8 cellular contexts compared by ENCODE assay signal in the genomic region with DNA sequence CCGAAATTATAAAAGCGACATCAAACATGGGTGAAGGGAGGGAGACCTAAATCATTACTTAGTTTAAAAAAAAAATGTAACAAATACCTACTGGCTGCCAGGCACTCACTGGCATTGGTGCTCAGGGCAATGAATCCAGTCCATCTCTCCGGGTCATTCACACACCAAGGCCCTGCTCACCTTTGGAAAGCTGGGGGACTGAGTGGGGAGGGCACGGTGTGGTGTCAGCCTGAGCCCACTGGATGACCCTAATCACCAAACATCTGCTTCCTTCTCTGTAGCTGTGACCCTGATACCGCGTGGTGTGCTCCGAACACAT. TPM values are rescaled to one million over a fixed set of nuclear protein-coding genes. Genes with fewer than 3 reads are reported as not detected.
A peak's percentile ranks its signal among the peaks of the same experiment; 100 is the strongest.
DNase-seq lines count a peak whose midpoint lies in the region; ATAC-seq, FAIRE-seq and TF ChIP-seq lines count a peak whose summit lies in the region.

No MANE protein-coding gene starts in this region.

- H3K9me3 ChIP-seq in A549 (no peaks in the 10 kb centered on the region), HUES6 (ENCODE audit: control insufficient read depth, insufficient read depth, low read depth, low read length) (no peaks in the 10 kb centered on the region), mucosa of descending colon (no peaks in the 10 kb centered on the region)

- TF ChIP-seq POLR2A in A549 (IDR thresholded peaks at IDR 0.05; ENCODE audit: low read length), result no peak

- CTCF ChIA-PET in A549 (lab: Yijun Ruan, JAX), result interaction anchor here (9.2 kb wide), 1 partner anchor 17 kb away, joined by 147 read pairs; no protein-coding TSS in a partner anchor

- DNase-seq in A549 (ENCODE audit: low read depth in 1 of 2, low spot score in 1 of 2) (no peak), bronchial epithelial cell (ENCODE audit: low read depth) (no peak), mucosa of descending colon (no peak), SIG-M5 (lab: John Stamatoyannopoulos, UW) (no peak), HuH-7 (ENCODE audit: low spot score) (no peak)

- intact Hi-C loops in mucosa of descending colon (cut with DNase I, micrococcal nuclease), result no loop called here

- POLR2A ChIA-PET in A549 (lab: Yijun Ruan, JAX), result interaction anchor here (1.5 kb wide), 1 partner anchor 30 kb away, joined by 4 read pairs; the partner anchor contains the start of gene NBAS

- H3K27me3 ChIP-seq in HUES6 (ENCODE audit: control insufficient read depth, insufficient read depth, low read length) (no peaks in the 10 kb centered on the region), bronchial epithelial cell (ENCODE audit: control insufficient read depth, insufficient read depth, low read length) (no peaks in the 10 kb centered on the region)

- H3K27ac ChIP-seq in A549, result peak overlapping the region; percentile 93
- H3K27ac ChIP-seq in HUES6 (ENCODE audit: low read depth, low read length), result no peak overlapping the region; the same call in 1 of the 2 replicates

- TF ChIP-seq CTCF in A549 (IDR thresholded peaks at IDR 0.05) (no peak), bronchial epithelial cell (IDR thresholded peaks at IDR 0.05; ENCODE audit: insufficient read depth, low read length, severe bottlenecking) (no peak), mucosa of descending colon (IDR thresholded peaks at IDR 0.05) (no peak)

- no peak for TF ChIP-seq EP300 in A549 (IDR thresholded peaks at IDR 0.05)

- TF ChIP-seq RAD21 in A549 (conservative IDR thresholded peaks at IDR 0.05 in 1 of 2, IDR thresholded peaks at IDR 0.05 in 1 of 2), result no peak

- H3K4me2 ChIP-seq in A549, result peak overlapping the region; percentile 64

- WGBS in A549 (ENCODE audit: missing lambda C conversion rate), result 18% methylated on average over 7 of the region's 7 CpGs

- peak overlapping the region; percentile 82 for H3K4me3 ChIP-seq in A549
- peak overlapping the region; percentile 91 for H3K4me3 ChIP-seq in HUES6 (ENCODE audit: low read depth, low read length)
- peak overlapping the region; percentile 86 for H3K4me3 ChIP-seq in bronchial epithelial cell (ENCODE audit: low read depth, low read length)
- peak overlapping the region; percentile 79 for H3K4me3 ChIP-seq in mucosa of descending colon

- FAIRE-seq in A549 (lab: Jason Lieb, UNC), result no peak
- no peak for FAIRE-seq in bronchial epithelial cell (lab: Jason Lieb, UNC)

- H3K36me3 ChIP-seq in HUES6 (ENCODE audit: control insufficient read depth, insufficient read depth, low read length) (peaks cover 24% of the 10 kb centered on the region), bronchial epithelial cell (ENCODE audit: control insufficient read depth, insufficient read depth, low read length) (peaks cover 2% of the 10 kb centered on the region), mucosa of descending colon (ENCODE audit: low read depth) (no peaks in the 10 kb centered on the region)

- H3K4me1 ChIP-seq in A549 (peaks cover 23% of the 10 kb centered on the region), HUES6 (ENCODE audit: control insufficient read depth, insufficient read depth, low read length) (0 out of 2 replicates have a peak, but pooled peaks cover 6% of the 10 kb centered on the region), mucosa of descending colon (ENCODE audit: low read depth) (peaks cover 15% of the 10 kb centered on the region)

- ATAC-seq in A549 (peak in 1 of 2 experiments; percentile 75; a peak in 2 of 6 replicates), mucosa of descending colon (no peak), GM18520 (IDR thresholded peaks at IDR 0.05; ENCODE audit: unreplicated experiment) (no peak), HG03520 (IDR thresholded peaks at IDR 0.05; ENCODE audit: unreplicated experiment) (no peak)

- peak overlapping the region; percentile 97 for H3K9ac ChIP-seq in HUES6 (ENCODE audit: low read length)

TF ChIP-seq in A549, 52 proteins besides CTCF, POLR2A, EP300 and RAD21:
- TF ChIP-seq PBX3 (IDR thresholded peaks at IDR 0.05) (no peak), RNF2 (IDR thresholded peaks at IDR 0.05; ENCODE audit: borderline replicate concordance, low read depth) (no peak), ZNF302 (CRISPR knock-in tag; IDR thresholded peaks at IDR 0.05) (no peak), ZFP36 (IDR thresholded peaks at IDR 0.05; ENCODE audit: borderline replicate concordance, partially characterized antibody) (no peak)
- TF ChIP-seq, protein P1, sequence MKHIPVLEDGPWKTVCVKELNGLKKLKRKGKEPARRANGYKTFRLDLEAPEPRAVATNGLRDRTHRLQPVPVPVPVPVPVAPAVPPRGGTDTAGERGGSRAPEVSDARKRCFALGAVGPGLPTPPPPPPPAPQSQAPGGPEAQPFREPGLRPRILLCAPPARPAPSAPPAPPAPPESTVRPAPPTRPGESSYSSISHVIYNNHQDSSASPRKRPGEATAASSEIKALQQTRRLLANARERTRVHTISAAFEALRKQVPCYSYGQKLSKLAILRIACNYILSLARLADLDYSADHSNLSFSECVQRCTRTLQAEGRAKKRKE (CRISPR knock-in tag; IDR thresholded peaks at IDR 0.05; ENCODE audit: low read depth), result no peak

RNA-seq across cellular contexts. Expression of gene DDX1, which starts 0.3 kb away (rescaled TPM):
- polyA plus RNA-seq in A549 (2011; rRNA removed) (166 and 214 TPM in 2 replicates), A549 (2017; fragmentation: RNase III; extraction: RNeasy Plus Mini Kit Qiagen cat#74134 plus additional on column Dnase treatment) (157 to 176 TPM (median 160 TPM) in 3 replicates)
- 60.7 and 76.3 TPM in 2 replicates for polyA plus RNA-seq in A549 (2012; cell fraction: cytosol; rRNA removed)
- 27.4 and 41.0 TPM in 2 replicates for polyA plus RNA-seq in A549 (2012; cell fraction: nucleus; rRNA removed)
- polyA minus RNA-seq in A549 (2011; rRNA and poly(A)+ RNA removed), result 34.0 and 36.3 TPM in 2 replicates
- total RNA-seq in bronchial epithelial cell (68.2 and 81.3 TPM in 2 replicates), mucosa of descending colon (10 to 100 TPM; 70.7 to 96.7 (median 72.4) TPM)

RNA-seq across cellular contexts. Expression of gene NBAS, which starts 30.2 kb away (rescaled TPM):
- polyA plus RNA-seq in A549 (2011; rRNA removed) (34.9 and 45.1 TPM in 2 replicates), A549 (2017; fragmentation: RNase III; extraction: RNeasy Plus Mini Kit Qiagen cat#74134 plus additional on column Dnase treatment) (15.9 to 16.7 TPM (median 16.6 TPM) in 3 replicates)
- polyA plus RNA-seq in A549 (2012; cell fraction: cytosol; rRNA removed), result 9.7 and 11.2 TPM in 2 replicates
- polyA plus RNA-seq in A549 (2012; cell fraction: nucleus; rRNA removed), result 30.2 and 38.0 TPM in 2 replicates
- 95.3 and 103 TPM in 2 replicates for polyA minus RNA-seq in A549 (2011; rRNA and poly(A)+ RNA removed)
- total RNA-seq in bronchial epithelial cell (72.6 and 78.2 TPM in 2 replicates), mucosa of descending colon (10 to 100 TPM; 25.8 to 50.2 (median 32.8) TPM)
